Comparison of ENCODE assay signal across 8 cellular contexts in genomic region chr7:144027070-144027469, GRCh38. TPM values are rescaled to one million over a fixed set of nuclear protein-coding genes. Genes with fewer than 3 reads are reported as not detected.
DNase-seq lines count a peak whose midpoint lies in the region; ATAC-seq and TF ChIP-seq lines count a peak whose summit lies in the region.

No MANE protein-coding gene starts in this region.

- no peak overlapping the region for H3K27ac Mint-ChIP-seq in endodermal cell
- H3K27ac Mint-ChIP-seq in neural progenitor cell = no peak overlapping the region
- no peak overlapping the region for H3K27ac Mint-ChIP-seq in CD8-positive, alpha-beta T cell

- CTCF ChIA-PET in CD8-positive, alpha-beta T cell (lab: Charles Lee) = no interaction called here

- TF ChIP-seq POLR2A in esophagus squamous epithelium (IDR thresholded peaks at IDR 0.05) = no peak

- H3K4me1 Mint-ChIP-seq in endodermal cell (peaks cover 4% of the 10 kb centered on the region), neural progenitor cell (no peaks in the 10 kb centered on the region)
- no peaks in the 10 kb centered on the region for H3K4me1 Mint-ChIP-seq in CD8-positive, alpha-beta T cell (ENCODE audit: low read depth)

- H4K20me1 ChIP-seq in neural progenitor cell (ENCODE audit: low read depth) = no peaks in the 10 kb centered on the region

- ATAC-seq in CD8-positive, alpha-beta T cell = no peak

- TF ChIP-seq CTCF in endodermal cell (conservative IDR thresholded peaks at IDR 0.05) (peak; percentile 66), neural progenitor cell (IDR thresholded peaks at IDR 0.05) (peak; percentile 55), esophagus squamous epithelium (IDR thresholded peaks at IDR 0.05) (peak in 3 of 6 experiments; percentile 6 to 18 (median 12))
- TF ChIP-seq CTCF in CD8-positive, alpha-beta T cell (IDR thresholded peaks at IDR 0.05) = no peak

- H3K4me1 ChIP-seq in endodermal cell (ENCODE audit: control insufficient read depth, insufficient read depth, low read length) = peaks cover 4% of the 10 kb centered on the region
- peaks cover 4% of the 10 kb centered on the region for H3K4me1 ChIP-seq in neural progenitor cell
- no peaks in the 10 kb centered on the region for H3K4me1 ChIP-seq in esophagus squamous epithelium
- no peaks in the 10 kb centered on the region for H3K4me1 ChIP-seq in CD8-positive, alpha-beta T cell (ENCODE audit: insufficient read depth, low read length)

- H3K36me3 ChIP-seq in endodermal cell (ENCODE audit: control insufficient read depth, insufficient read depth, low read length) = no peaks in the 10 kb centered on the region
- H3K36me3 ChIP-seq in neural progenitor cell = no peaks in the 10 kb centered on the region
- no peaks in the 10 kb centered on the region for H3K36me3 ChIP-seq in esophagus squamous epithelium
- no peaks in the 10 kb centered on the region for H3K36me3 ChIP-seq in CD8-positive, alpha-beta T cell (ENCODE audit: insufficient read depth, low read length)

- DNase-seq in DMS53 treated with DMSO at 0.1 percent for 48 hours (lab: John Stamatoyannopoulos, UW; ENCODE audit: unreplicated experiment) = peak; percentile 18
- DNase-seq in NCI-H1092 treated with DMSO at 0.1 percent for 48 hours (lab: John Stamatoyannopoulos, UW) = peak; percentile 47
- no peak for DNase-seq in endodermal cell
- peak; percentile 6 for DNase-seq in neural progenitor cell (ENCODE audit: low spot score)
- no peak for DNase-seq in esophagus squamous epithelium (lab: John Stamatoyannopoulos, UW)
- DNase-seq in stimulated activated CD4-positive, alpha-beta T cell treated with anti-CD3 and anti-CD28 coated beads, Interleukin-12 subunit alpha, Interleukin-12 subunit beta, amount 100 ng/mL, for 4 hours = no peak
- no peak for DNase-seq in CD8-positive, alpha-beta T cell
- DNase-seq in NCI-H2171 treated with DMSO at 0.1 percent for 48 hours (lab: John Stamatoyannopoulos, UW) = no peak

- POLR2A ChIA-PET in CD8-positive, alpha-beta T cell (lab: Charles Lee) = no interaction called here

- H3K4me3 ChIP-seq in endodermal cell (ENCODE audit: low read length) = no peak overlapping the region
- no peak overlapping the region for H3K4me3 ChIP-seq in neural progenitor cell
- H3K4me3 ChIP-seq in esophagus squamous epithelium = no peak overlapping the region
- no peak overlapping the region for H3K4me3 ChIP-seq in CD8-positive, alpha-beta T cell (ENCODE audit: low read depth, low read length)

- H3K27me3 Mint-ChIP-seq in endodermal cell (ENCODE audit: insufficient read depth) (no peaks in the 10 kb centered on the region), neural progenitor cell (ENCODE audit: insufficient read depth, low read depth) (no peaks in the 10 kb centered on the region)
- peaks cover 2% of the 10 kb centered on the region for H3K27me3 Mint-ChIP-seq in CD8-positive, alpha-beta T cell (ENCODE audit: low read depth)

- H3K27ac ChIP-seq in endodermal cell (ENCODE audit: low read depth, low read length) = no peak overlapping the region
- no peak overlapping the region for H3K27ac ChIP-seq in neural progenitor cell
- H3K27ac ChIP-seq in esophagus squamous epithelium = no peak overlapping the region
- H3K27ac ChIP-seq in CD8-positive, alpha-beta T cell (ENCODE audit: low read depth, low read length) = no peak overlapping the region

- H2AFZ ChIP-seq in neural progenitor cell (replicated peaks) = no peak overlapping the region

- H3K9me3 Mint-ChIP-seq in endodermal cell = no peaks in the 10 kb centered on the region
- no peaks in the 10 kb centered on the region for H3K9me3 Mint-ChIP-seq in neural progenitor cell
- H3K9me3 Mint-ChIP-seq in CD8-positive, alpha-beta T cell = no peaks in the 10 kb centered on the region

- intact Hi-C loops in esophagus squamous epithelium (cut with DNase I) = no loop called here
- intact Hi-C loops in CD8-positive, alpha-beta T cell (cut with DNase I, micrococcal nuclease) = no loop called here

- H3K9ac ChIP-seq in endodermal cell (ENCODE audit: extremely low read depth, low read length, poor library complexity, severe bottlenecking) (no peak overlapping the region), neural progenitor cell (no peak overlapping the region)

- 19 to 49% methylated on average over 2 to 3 of the region's 3 CpGs for WGBS in endodermal cell (ENCODE audit: insufficient coverage in 1 of 2, insufficient read length in 1 of 2), 2 experiments
- WGBS in esophagus squamous epithelium, 2 donors = 9 to 12% methylated on average over 3 of the region's 3 CpGs

- H3K9me3 ChIP-seq in endodermal cell (ENCODE audit: control insufficient read depth, low read length) = no peaks in the 10 kb centered on the region
- no peaks in the 10 kb centered on the region for H3K9me3 ChIP-seq in neural progenitor cell (ENCODE audit: low read depth)
- no peaks in the 10 kb centered on the region for H3K9me3 ChIP-seq in esophagus squamous epithelium
- no peaks in the 10 kb centered on the region for H3K9me3 ChIP-seq in CD8-positive, alpha-beta T cell (ENCODE audit: low read length)

- H3K4me3 Mint-ChIP-seq in endodermal cell (no peak overlapping the region), neural progenitor cell (no peak overlapping the region)
- H3K4me3 Mint-ChIP-seq in CD8-positive, alpha-beta T cell = no peak overlapping the region

- H3K4me2 ChIP-seq in neural progenitor cell = no peak overlapping the region

- H3K79me2 ChIP-seq in neural progenitor cell (ENCODE audit: low read depth) = no peaks in the 10 kb centered on the region

- H3K27me3 ChIP-seq in endodermal cell (ENCODE audit: control insufficient read depth, insufficient read depth, low read length, poor library complexity, severe bottlenecking) = peaks cover 5% of the 10 kb centered on the region
- no peaks in the 10 kb centered on the region for H3K27me3 ChIP-seq in neural progenitor cell
- no peaks in the 10 kb centered on the region for H3K27me3 ChIP-seq in esophagus squamous epithelium
- H3K27me3 ChIP-seq in CD8-positive, alpha-beta T cell (ENCODE audit: insufficient read depth, low read length) = peaks cover 4% of the 10 kb centered on the region

- H3F3A ChIP-seq in neural progenitor cell (ENCODE audit: low read depth) = no peaks in the 10 kb centered on the region

- no peaks in the 10 kb centered on the region for H3K36me3 Mint-ChIP-seq in endodermal cell (ENCODE audit: low read depth)
- no peaks in the 10 kb centered on the region for H3K36me3 Mint-ChIP-seq in neural progenitor cell
- H3K36me3 Mint-ChIP-seq in CD8-positive, alpha-beta T cell = no peaks in the 10 kb centered on the region

RNA-seq across cellular contexts. Expression of gene OR2A5, which starts 21.7 kb away (rescaled TPM):
- total RNA-seq in endodermal cell = not detected
- polyA plus RNA-seq in endodermal cell (2013, experiment 1 of 2) = not detected
- not detected for polyA plus RNA-seq in endodermal cell (2013, experiment 2 of 2)
- total RNA-seq in neural progenitor cell (ENCODE audit: low replicate concordance) = not detected in 2 replicates
- not detected for total RNA-seq in esophagus squamous epithelium
- total RNA-seq in CD8-positive, alpha-beta T cell = not detected

RNA-seq across cellular contexts. Expression of gene OR6B1, which starts 26.9 kb away (rescaled TPM):
- total RNA-seq in endodermal cell = not detected
- not detected for polyA plus RNA-seq in endodermal cell (2013, experiment 1 of 2)
- polyA plus RNA-seq in endodermal cell (2013, experiment 2 of 2) = not detected
- total RNA-seq in neural progenitor cell (ENCODE audit: low replicate concordance) = not detected in 2 replicates
- total RNA-seq in esophagus squamous epithelium = not detected
- not detected for total RNA-seq in CD8-positive, alpha-beta T cell

RNA-seq across cellular contexts. Expression of gene OR2A25, which starts 42.5 kb away (rescaled TPM):
- not detected for total RNA-seq in endodermal cell
- polyA plus RNA-seq in endodermal cell (2013, experiment 1 of 2) = not detected
- not detected for polyA plus RNA-seq in endodermal cell (2013, experiment 2 of 2)
- total RNA-seq in neural progenitor cell (ENCODE audit: low replicate concordance) = not detected in 2 replicates
- not detected for total RNA-seq in esophagus squamous epithelium
- not detected for total RNA-seq in CD8-positive, alpha-beta T cell

RNA-seq across cellular contexts. Expression of gene OR2A12, which starts 59.0 kb away (rescaled TPM):
- total RNA-seq in endodermal cell (not detected), neural progenitor cell (ENCODE audit: low replicate concordance) (not detected in 2 replicates), esophagus squamous epithelium (not detected)
- polyA plus RNA-seq in endodermal cell (2013, experiment 1 of 2) = not detected
- polyA plus RNA-seq in endodermal cell (2013, experiment 2 of 2) = not detected
- not detected for total RNA-seq in CD8-positive, alpha-beta T cell

Comparison
In these comparisons a context has a peak if more than half of its experiments do, and no peak if none do; other contexts are left out.
1. DNase-seq: peak in DMS53 treated with DMSO at 0.1 percent for 48 hours (single experiment), NCI-H1092 treated with DMSO at 0.1 percent for 48 hours (single experiment) and neural progenitor cell (single experiment); none in endodermal cell (single experiment), esophagus squamous epithelium (single experiment), stimulated activated CD4-positive, alpha-beta T cell treated with anti-CD3 and anti-CD28 coated beads, Interleukin-12 subunit alpha, Interleukin-12 subunit beta, amount 100 ng/mL, for 4 hours (single experiment), CD8-positive, alpha-beta T cell (0 of 7) and NCI-H2171 treated with DMSO at 0.1 percent for 48 hours (single experiment).